13 cellular contexts compared by ENCODE assay signal in genomic region chr9:131545786-131546335, GRCh38. TPM values are rescaled to one million over a fixed set of nuclear protein-coding genes. Genes with fewer than 3 reads are reported as not detected.
DNase-seq lines count a peak whose midpoint lies in the region; ATAC-seq, FAIRE-seq and TF ChIP-seq lines count a peak whose summit lies in the region.
"Had no signal": no experiment of that assay in that cellular context is flagged by ENCODE, and none has a peak within 500 bp of the region (broad histone marks: within the 10 kb centered on the region; RNA-seq: fewer than 3 reads in every experiment).

No MANE protein-coding gene starts in this region.

- no peak overlapping the region for H3K27ac Mint-ChIP-seq in astrocyte (ENCODE audit: unreplicated experiment)
- no peak overlapping the region for H3K27ac Mint-ChIP-seq in HFFc6

- H3K4me3 Mint-ChIP-seq in astrocyte (ENCODE audit: unreplicated experiment) (no peak overlapping the region), HFFc6 (no peak overlapping the region)

- H3K36me3 Mint-ChIP-seq in astrocyte (ENCODE audit: low read depth, unreplicated experiment), result peaks cover 13% of the 10 kb centered on the region
- H3K36me3 Mint-ChIP-seq in HFFc6 (ENCODE audit: low read depth), result peaks cover 24% of the 10 kb centered on the region

- H3K27ac ChIP-seq in cardiac muscle cell (no peak overlapping the region), right atrium auricular region (no peak overlapping the region), astrocyte (ENCODE audit: low read depth, low read length) (no peak overlapping the region), mesendoderm (ENCODE audit: low read depth, low read length) (peak overlapping the region; percentile 88), aorta (ENCODE audit: low read depth in 1 of 2, low read length in 2 of 2) (no peak overlapping the region)
- H3K27ac ChIP-seq: BLaER1 treated with 17β-estradiol and CSF1 and Interleukin-3, amounts not matched to agents 10 nM and 100 nM had no signal

- no peak for FAIRE-seq in astrocyte (lab: Jason Lieb, UNC)
- FAIRE-seq: GM12878 had no signal

- peaks cover 56% of the 10 kb centered on the region for H3K9me3 Mint-ChIP-seq in astrocyte (ENCODE audit: unreplicated experiment)
- peaks cover 33% of the 10 kb centered on the region for H3K9me3 Mint-ChIP-seq in HFFc6

- H3K27me3 ChIP-seq in cardiac muscle cell (peaks cover 22% of the 10 kb centered on the region), right atrium auricular region (peaks cover 6 to 20% of the 10 kb centered on the region in 2 donors), astrocyte (ENCODE audit: insufficient read depth, low read length) (peaks cover 25% of the 10 kb centered on the region), mesendoderm (ENCODE audit: insufficient read depth, low read length, poor library complexity) (peaks cover 2% of the 10 kb centered on the region), aorta (ENCODE audit: control insufficient read depth in 1 of 2, insufficient read depth in 2 of 2, low read length in 1 of 2) (no peaks in the 10 kb centered on the region)

- H3K36me3 ChIP-seq in cardiac muscle cell, result no peaks in the 10 kb centered on the region
- H3K36me3 ChIP-seq in right atrium auricular region, result no peaks in the 10 kb centered on the region
- H3K36me3 ChIP-seq in astrocyte (ENCODE audit: insufficient read depth, low read length), result no peaks in the 10 kb centered on the region
- no peaks in the 10 kb centered on the region for H3K36me3 ChIP-seq in mesendoderm (ENCODE audit: control insufficient read depth, insufficient read depth, low read length)
- H3K36me3 ChIP-seq in aorta (ENCODE audit: control insufficient read depth in 1 of 2, insufficient read depth in 2 of 2, low read length in 1 of 2), result no peaks in the 10 kb centered on the region

- no peak overlapping the region for H2AFZ ChIP-seq in astrocyte (ENCODE audit: low read depth, low read length)

- WGBS in mesendoderm (ENCODE audit: extremely low coverage, insufficient coverage, low lambda C conversion rate), result no CpG with 5 or more reads among the region's 30 CpGs
- 2 to 3% methylated on average over 28 to 30 of the region's 30 CpGs for WGBS in aorta, 2 donors

- H3K4me2 ChIP-seq in astrocyte (ENCODE audit: low read length), result peak overlapping the region; percentile 79
- peak overlapping the region; percentile 29 for H3K4me2 ChIP-seq in mesendoderm (ENCODE audit: low read length)
- H3K4me2 ChIP-seq: BLaER1 treated with 17β-estradiol and CSF1 and Interleukin-3, amounts not matched to agents 10 nM and 100 nM had no signal

- H3K4me1 Mint-ChIP-seq in astrocyte (ENCODE audit: low read depth, unreplicated experiment) (no peaks in the 10 kb centered on the region), HFFc6 (ENCODE audit: low read depth) (peaks cover 5% of the 10 kb centered on the region)

- H2BK120ac ChIP-seq in mesendoderm (ENCODE audit: low read depth, low read length), result peak overlapping the region; percentile 33

- no peaks in the 10 kb centered on the region for H3K9me3 ChIP-seq in cardiac muscle cell (ENCODE audit: low read depth)
- H3K9me3 ChIP-seq in right atrium auricular region, result peaks cover 4 to 26% of the 10 kb centered on the region in 2 donors
- peaks cover 16% of the 10 kb centered on the region for H3K9me3 ChIP-seq in astrocyte (ENCODE audit: insufficient read depth, low read depth, low read length)
- peaks cover 8% of the 10 kb centered on the region for H3K9me3 ChIP-seq in aorta (ENCODE audit: control insufficient read depth, low read length)

- peak overlapping the region; percentile 65 for H3K4ac ChIP-seq in mesendoderm (ENCODE audit: low read depth, low read length)

- H3K4me3 ChIP-seq in cardiac muscle cell (peak overlapping the region; percentile 6), right atrium auricular region (peak overlapping the region in 1 of 2 donors; percentile 21), astrocyte (ENCODE audit: insufficient read depth, low read depth, low read length) (no peak overlapping the region), mesendoderm (ENCODE audit: low read length) (no peak overlapping the region), aorta (ENCODE audit: low read length in 2 of 2) (no peak overlapping the region)
- H3K4me3 ChIP-seq: BLaER1 treated with 17β-estradiol and CSF1 and Interleukin-3, amounts not matched to agents 10 nM and 100 nM; GM12878 had no signal

- H2BK5ac ChIP-seq in mesendoderm (ENCODE audit: low read length), result no peak overlapping the region

- peak overlapping the region; percentile 78 for H3K56ac ChIP-seq in mesendoderm (ENCODE audit: low read length)

- H4K20me1 ChIP-seq in astrocyte (ENCODE audit: insufficient read depth, low read length), result no peaks in the 10 kb centered on the region
- H4K20me1 ChIP-seq: BLaER1 treated with 17β-estradiol and CSF1 and Interleukin-3, amounts not matched to agents 10 nM and 100 nM had no signal

- peak overlapping the region; percentile 24 for H3K18ac ChIP-seq in mesendoderm (ENCODE audit: low read length)

- no peak overlapping the region for H2BK15ac ChIP-seq in mesendoderm (replicated peaks; ENCODE audit: low read depth)

- peaks cover 52% of the 10 kb centered on the region for H3K27me3 Mint-ChIP-seq in astrocyte (ENCODE audit: low read depth, unreplicated experiment)
- H3K27me3 Mint-ChIP-seq in HFFc6 (ENCODE audit: insufficient read depth), result peaks cover 42% of the 10 kb centered on the region

- no peak overlapping the region for H2AK5ac ChIP-seq in mesendoderm (ENCODE audit: low read length)

- H3K79me1 ChIP-seq in mesendoderm (ENCODE audit: low read length), result no peaks in the 10 kb centered on the region

- no peak overlapping the region for H4K8ac ChIP-seq in mesendoderm (ENCODE audit: low read depth, low read length)

- no peaks in the 10 kb centered on the region for H3K79me2 ChIP-seq in astrocyte (ENCODE audit: insufficient read depth, low read length)
- H3K79me2 ChIP-seq in mesendoderm (ENCODE audit: control insufficient read depth, insufficient read depth, low read length), result no peaks in the 10 kb centered on the region

- ATAC-seq in aorta (ENCODE audit: low FRiP score) (peak; percentile 15), HG02840 (IDR thresholded peaks at IDR 0.05; ENCODE audit: low FRiP score, unreplicated experiment) (no peak)
- ATAC-seq: GM12878 had no signal

- TF ChIP-seq CTCF in cardiac muscle cell (IDR thresholded peaks at IDR 0.05; ENCODE audit: low read depth, low read length) (no peak), right atrium auricular region (IDR thresholded peaks at IDR 0.05) (no peak), astrocyte (IDR thresholded peaks at IDR 0.05; ENCODE audit: insufficient read depth, low read depth, low read length) (no peak), HFFc6 (IDR thresholded peaks at IDR 0.05) (no peak)

- no peaks in the 10 kb centered on the region for H3K4me1 ChIP-seq in cardiac muscle cell (ENCODE audit: low read depth)
- peaks cover 0 to 22% of the 10 kb centered on the region in 2 donors for H3K4me1 ChIP-seq in right atrium auricular region
- peaks cover 3% of the 10 kb centered on the region for H3K4me1 ChIP-seq in astrocyte (ENCODE audit: insufficient read depth, low read length)
- H3K4me1 ChIP-seq in mesendoderm (ENCODE audit: control insufficient read depth, low read depth, low read length), result no peaks in the 10 kb centered on the region
- H3K4me1 ChIP-seq in aorta (ENCODE audit: control insufficient read depth in 1 of 2, insufficient read depth in 2 of 2, low read length in 2 of 2), result no peaks in the 10 kb centered on the region
- H3K4me1 ChIP-seq: BLaER1 treated with 17β-estradiol and CSF1 and Interleukin-3, amounts not matched to agents 10 nM and 100 nM had no signal

- no peak overlapping the region for H4K5ac ChIP-seq in mesendoderm (ENCODE audit: low read length)

- H3K23ac ChIP-seq in mesendoderm (ENCODE audit: low read length), result no peak overlapping the region

- intact Hi-C loops in aorta (cut with DNase I), result no loop called here

- no peak overlapping the region for H3K9ac ChIP-seq in astrocyte (ENCODE audit: low read length)
- H3K9ac ChIP-seq in mesendoderm (ENCODE audit: low read length), result peak overlapping the region; percentile 60
- H3K9ac ChIP-seq: BLaER1 treated with 17β-estradiol and CSF1 and Interleukin-3, amounts not matched to agents 10 nM and 100 nM had no signal

- no peak for DNase-seq in cardiac muscle cell (ENCODE audit: low read depth in 1 of 2, low spot score in 1 of 2)
- DNase-seq in right atrium auricular region (ENCODE audit: low spot score), result no peak
- DNase-seq in astrocyte (ENCODE audit: low read depth), result no peak
- peak; percentile 35 for DNase-seq in mesendoderm
- peak in 1 of 2 donors; percentile 37 for DNase-seq in aorta
- DNase-seq in COR-L47 (lab: John Stamatoyannopoulos, UW), result no peak
- no peak for DNase-seq in HFFc6
- DNase-seq: NCI-H1417 treated with DMSO at 0.1 percent for 48 hours had no signal

RNA-seq across cellular contexts. Expression of gene PRRT1B, which starts 0.5 kb away (rescaled TPM):
- total RNA-seq in cardiac muscle cell (not detected in 2 replicates), right atrium auricular region (not detected), astrocyte (not detected in 2 replicates), aorta (not detected)
- polyA plus RNA-seq in cardiac muscle cell (not detected in 2 replicates), aorta (not detected)
- polyA plus RNA-seq in mesendoderm (2013, experiment 1 of 2), result 4.0 TPM
- polyA plus RNA-seq in mesendoderm (2013, experiment 2 of 2), result 3.7 TPM
- not detected for total RNA-seq in HFFc6 (2021; fragmentation: NEBNext Ultra II Directional; extraction: Animal tissue kit (Norgen Biotek cat#: 25700))
- total RNA-seq: activated CD8-positive, alpha-beta memory T cell treated with anti-CD3 and anti-CD28 coated beads for 36 hours; glomerular endothelial cell; GM12878 had no signal
- polyA plus RNA-seq: GM12878 had no signal

RNA-seq across cellular contexts. Expression of gene UCK1, which starts 14.8 kb away (rescaled TPM):
- total RNA-seq in cardiac muscle cell (39.5 and 57.1 TPM in 2 replicates), right atrium auricular region (10 to 100 TPM; 21.2 to 37.8 TPM), astrocyte (11.9 and 15.4 TPM in 2 replicates), aorta (10 to 100 TPM; 24.5 to 28.3 TPM)
- polyA plus RNA-seq in cardiac muscle cell (45.4 and 48.8 TPM in 2 replicates), aorta (10 to 100 TPM; 35.7 to 45.7 TPM)
- polyA plus RNA-seq in mesendoderm (2013, experiment 1 of 2), result 26.6 TPM
- 28.1 TPM for polyA plus RNA-seq in mesendoderm (2013, experiment 2 of 2)
- total RNA-seq in HFFc6 (2021; fragmentation: NEBNext Ultra II Directional; extraction: Animal tissue kit (Norgen Biotek cat#: 25700)), result 10 to 100 TPM; 18.6 to 22.6 (median 20.8) TPM

RNA-seq across cellular contexts. Expression of gene POMT1, which starts 43.1 kb away (rescaled TPM):
- total RNA-seq in cardiac muscle cell, result 41.9 and 55.0 TPM in 2 replicates
- 37.4 and 60.6 TPM in 2 replicates for polyA plus RNA-seq in cardiac muscle cell
- total RNA-seq in right atrium auricular region, result 10 to 100 TPM; 13.7 to 16.4 TPM
- total RNA-seq in astrocyte, result 29.0 and 34.8 TPM in 2 replicates
- polyA plus RNA-seq in mesendoderm (2013, experiment 1 of 2), result 9.3 TPM
- polyA plus RNA-seq in mesendoderm (2013, experiment 2 of 2), result 9.4 TPM
- 10 to 100 TPM; 22.0 to 33.1 TPM for total RNA-seq in aorta
- 10 to 100 TPM; 10.0 to 97.0 TPM for polyA plus RNA-seq in aorta
- total RNA-seq in HFFc6 (2021; fragmentation: NEBNext Ultra II Directional; extraction: Animal tissue kit (Norgen Biotek cat#: 25700)), result 10 to 100 TPM; 39.0 to 45.7 (median 40.2) TPM
